8 cellular contexts compared by ENCODE assay signal in genomic region chr6:139133733-139134360, GRCh38. TPM values are rescaled to one million over a fixed set of nuclear protein-coding genes. Genes with fewer than 3 reads are reported as not detected.
DNase-seq lines count a peak whose midpoint lies in the region; ATAC-seq and TF ChIP-seq lines count a peak whose summit lies in the region.

No MANE protein-coding gene starts in this region.

- peaks cover 2 to 12% (median 5%) of the 10 kb centered on the region in 7 donors for H3K9me3 Mint-ChIP-seq in CD14-positive monocyte
- H3K9me3 Mint-ChIP-seq in HFFc6: no peaks in the 10 kb centered on the region

- no peak for ATAC-seq in HG03460 (IDR thresholded peaks at IDR 0.05; ENCODE audit: unreplicated experiment)

- no peak overlapping the region for H3K4me3 ChIP-seq in colonic mucosa
- peak overlapping the region; percentile 44 for H3K4me3 ChIP-seq in osteoblast (ENCODE audit: insufficient read depth, low read length)

- H3K36me3 Mint-ChIP-seq in CD14-positive monocyte (peaks cover 14 to 15% of the 10 kb centered on the region in 2 donors), HFFc6 (ENCODE audit: low read depth) (peaks cover 14% of the 10 kb centered on the region; the same call in 1 of the 2 replicates)

- H3K4me2 ChIP-seq in osteoblast (ENCODE audit: insufficient read depth, low read length): peak overlapping the region; percentile 74

- H3K9me3 ChIP-seq in colonic mucosa (no peaks in the 10 kb centered on the region), osteoblast (ENCODE audit: low read depth, low read length) (no peaks in the 10 kb centered on the region)

- peak overlapping the region; percentile 73 to 97 (median 94) for H3K27ac Mint-ChIP-seq in CD14-positive monocyte
- peak overlapping the region; percentile 11; the same call in 1 of the 2 replicates for H3K27ac Mint-ChIP-seq in HFFc6

- H3K4me1 Mint-ChIP-seq in CD14-positive monocyte (peaks cover 58% of the 10 kb centered on the region), HFFc6 (ENCODE audit: low read depth) (peaks cover 44% of the 10 kb centered on the region)

- intact Hi-C loops in CD14-positive monocyte (cut with micrococcal nuclease) (loop anchor here (10.0 kb wide), 4 partner anchors 109 to 631 kb away; partner anchors contain the start of genes ABRACL (in 1 of the 2), CCDC28A (in 1 of the 2) and CITED2 (in 1 of the 2)), colonic mucosa (cut with DNase I) (no loop called here)

- no peaks in the 10 kb centered on the region for H3K4me1 ChIP-seq in colonic mucosa
- peaks cover 2% of the 10 kb centered on the region for H3K4me1 ChIP-seq in osteoblast (ENCODE audit: insufficient read depth, low read length)

- TF ChIP-seq CTCF in CD14-positive monocyte (IDR thresholded peaks at IDR 0.05) (no peak), HFFc6 (IDR thresholded peaks at IDR 0.05) (no peak; the same call in 1 of the 2 replicates), colonic mucosa (IDR thresholded peaks at IDR 0.05) (no peak), osteoblast (IDR thresholded peaks at IDR 0.05; ENCODE audit: extremely low read depth, low read depth, low read length) (no peak)

- H3K36me3 ChIP-seq in colonic mucosa (no peaks in the 10 kb centered on the region), osteoblast (ENCODE audit: insufficient read depth, low read length) (no peaks in the 10 kb centered on the region)

- H3K27me3 ChIP-seq in colonic mucosa (no peaks in the 10 kb centered on the region), osteoblast (ENCODE audit: insufficient read depth, low read length) (no peaks in the 10 kb centered on the region)

- H3K4me3 Mint-ChIP-seq in CD14-positive monocyte: no peak overlapping the region
- H3K4me3 Mint-ChIP-seq in HFFc6: peak overlapping the region; percentile 57

- DNase-seq in CD14-positive monocyte (ENCODE audit: low spot score) (no peak), HFFc6 (no peak), colonic mucosa (no peak), osteoblast (ENCODE audit: insufficient read length, low spot score, missing footprints) (peak; percentile 44), NCI-H1436 treated with DMSO at 0.1 percent for 48 hours (lab: John Stamatoyannopoulos, UW) (no peak), DMS153 (lab: John Stamatoyannopoulos, UW) (no peak)
- DNase-seq in stimulated activated CD4-positive, alpha-beta T cell treated with anti-CD3 and anti-CD28 coated beads, Interleukin-2, amount 100 ng/mL, for 24 hours: no peak

- H3K27me3 Mint-ChIP-seq in CD14-positive monocyte (ENCODE audit: low read depth in 3 of 3): peaks cover 0 to 6% (median 0%) of the 10 kb centered on the region in 3 donors
- H3K27me3 Mint-ChIP-seq in HFFc6 (ENCODE audit: insufficient read depth): peaks cover 3% of the 10 kb centered on the region

- peaks cover 26% of the 10 kb centered on the region for H3K79me2 ChIP-seq in osteoblast (ENCODE audit: insufficient read depth, low read length)

- peaks cover 7% of the 10 kb centered on the region for H4K20me1 ChIP-seq in osteoblast (ENCODE audit: insufficient read depth, low read length)

- H3K27ac ChIP-seq in colonic mucosa (peak overlapping the region; percentile 19), osteoblast (ENCODE audit: low read depth, low read length) (no peak overlapping the region)

- H2AFZ ChIP-seq in osteoblast (ENCODE audit: low read length): peak overlapping the region; percentile 69

- no peak overlapping the region for H3K9ac ChIP-seq in colonic mucosa (ENCODE audit: low read depth in 2 of 2, low read length in 2 of 2)

RNA-seq across cellular contexts. Expression of gene HECA, which starts 1.0 kb away (rescaled TPM):
- 1 to 10 TPM; 2.1 to 3.3 TPM for polyA plus RNA-seq in CD14-positive monocyte
- total RNA-seq in HFFc6 (2021; fragmentation: NEBNext Ultra II Directional; extraction: Animal tissue kit (Norgen Biotek cat#: 25700)): 10 to 100 TPM in 5 of 6 experiments, 1 to 10 TPM in 1; 9.7 to 13.1 (median 11.9) TPM
- total RNA-seq in colonic mucosa (10 to 100 TPM; 18.0 to 41.1 TPM), osteoblast (50.1 and 53.9 TPM in 2 replicates)
